Comparison of ENCODE assay signal across 8 cellular contexts in genomic region chr3:23944861-23945652, GRCh38. TPM values are rescaled to one million over a fixed set of nuclear protein-coding genes. Genes with fewer than 3 reads are reported as not detected.
DNase-seq lines count a peak whose midpoint lies in the region; ATAC-seq and TF ChIP-seq lines count a peak whose summit lies in the region.

Gene NR1D2, plus strand, starts transcription at chr3:23945286. Its CDS starts 293 bp downstream, at chr3:23945579.

- CTCF ChIA-PET in CD4-positive, alpha-beta memory T cell (lab: Charles Lee; ENCODE audit: partially characterized antibody) = interaction anchor here (1.1 kb wide), 1 partner anchor 28 kb away, joined by 9 read pairs; the partner anchor contains the start of genes NKIRAS1 and RPL15

- H3K9me3 ChIP-seq in CD4-positive, alpha-beta memory T cell (ENCODE audit: control insufficient read depth in 1 of 2, low read length in 2 of 2) = no peaks in the 10 kb centered on the region
- H3K9me3 ChIP-seq in mucosa of descending colon = no peaks in the 10 kb centered on the region

- peak within 1 kb of the TSS; percentile 83 to 86 for H3K4me3 ChIP-seq in CD4-positive, alpha-beta memory T cell (ENCODE audit: low read length in 2 of 2)
- peak within 1 kb of the TSS; percentile 64 for H3K4me3 ChIP-seq in epithelial cell of esophagus (ENCODE audit: low read length)
- peak within 1 kb of the TSS; percentile 54 for H3K4me3 ChIP-seq in mucosa of descending colon

- H3K27ac Mint-ChIP-seq in CD4-positive, alpha-beta memory T cell = peak within 1 kb of the TSS; percentile 95 to 96 (median 96)

- H3K4me1 ChIP-seq in CD4-positive, alpha-beta memory T cell (ENCODE audit: insufficient read depth, low read length) = peaks cover 45% of the 10 kb centered on the region
- H3K4me1 ChIP-seq in mucosa of descending colon (ENCODE audit: low read depth) = peaks cover 18% of the 10 kb centered on the region

- H3K4me3 Mint-ChIP-seq in CD4-positive, alpha-beta memory T cell = peak within 1 kb of the TSS; percentile 85 to 95 (median 89)

- H3K27ac ChIP-seq in CD4-positive, alpha-beta memory T cell (ENCODE audit: low read depth, low read length) = peak within 1 kb of the TSS; percentile 94

- ATAC-seq in GM19328 (IDR thresholded peaks at IDR 0.05; ENCODE audit: unreplicated experiment) (peak; percentile 56), HG03457 (IDR thresholded peaks at IDR 0.05; ENCODE audit: unreplicated experiment) (peak; percentile 44), mucosa of descending colon (peak; percentile 70)

- POLR2A ChIA-PET in CD4-positive, alpha-beta memory T cell (lab: Charles Lee; ENCODE audit: partially characterized antibody) = interaction anchor here (8.8 kb wide), 1 partner anchor 27 kb away, joined by 142 read pairs; the partner anchor contains the start of genes NKIRAS1 and RPL15

- intact Hi-C loops in CD4-positive, alpha-beta memory T cell (cut with micrococcal nuclease) = loop anchor here (1.0 to 2.0 kb wide), 5 partner anchors 28 to 1838 kb away; partner anchors contain the start of genes NGLY1, RPL15 and TOP2B
- intact Hi-C loops in mucosa of descending colon (cut with DNase I, micrococcal nuclease) = no loop called here

- H3K27me3 Mint-ChIP-seq in CD4-positive, alpha-beta memory T cell = no peaks in the 10 kb centered on the region

- peaks cover 15 to 19% of the 10 kb centered on the region in 2 donors for H3K36me3 Mint-ChIP-seq in CD4-positive, alpha-beta memory T cell

- no peaks in the 10 kb centered on the region for H3K36me3 ChIP-seq in CD4-positive, alpha-beta memory T cell (ENCODE audit: insufficient read depth, low read length)
- H3K36me3 ChIP-seq in mucosa of descending colon (ENCODE audit: low read depth) = peaks cover 4% of the 10 kb centered on the region

- peak; percentile 78 to 82 (median 81) for DNase-seq in CD4-positive, alpha-beta memory T cell
- peak; percentile 60 for DNase-seq in NOMO-1 treated with dmso at 0.1 percent for 144 hours (lab: John Stamatoyannopoulos, UW; ENCODE audit: unreplicated experiment)
- peak; percentile 66 for DNase-seq in activated T-cell treated with anti-CD3 and anti-CD28 coated beads for 24 hours (ENCODE audit: low read depth)
- DNase-seq in epithelial cell of esophagus (ENCODE audit: low read depth) = peak; percentile 89
- DNase-seq in mucosa of descending colon = peak; percentile 87 to 91 (median 90)
- DNase-seq in stimulated activated CD8-positive, alpha-beta memory T cell treated with anti-CD3 and anti-CD28 coated beads, Interleukin-4, amount 100 ng/mL, for 1 hour (ENCODE audit: low read depth in 2 of 2, low spot score in 1 of 2) = peak; percentile 49 to 62

- H3K9me3 Mint-ChIP-seq in CD4-positive, alpha-beta memory T cell = no peaks in the 10 kb centered on the region

- H3K27me3 ChIP-seq in CD4-positive, alpha-beta memory T cell (ENCODE audit: insufficient read depth, low read length) = no peaks in the 10 kb centered on the region

- TF ChIP-seq CTCF in epithelial cell of esophagus (IDR thresholded peaks at IDR 0.05; ENCODE audit: insufficient read depth, low read depth, low read length, missing control alignments) (no peak), mucosa of descending colon (IDR thresholded peaks at IDR 0.05) (no peak)

- peaks cover 30 to 50% (median 37%) of the 10 kb centered on the region in 4 donors for H3K4me1 Mint-ChIP-seq in CD4-positive, alpha-beta memory T cell

RNA-seq across cellular contexts. Expression of gene NR1D2, which starts in this region (rescaled TPM):
- total RNA-seq in CD4-positive, alpha-beta memory T cell = 10 to 100 TPM; 62.2 to 68.1 TPM
- 10 to 100 TPM; 28.1 to 70.5 TPM for polyA plus RNA-seq in CD4-positive, alpha-beta memory T cell
- 10 to 100 TPM; 16.5 to 37.8 (median 28.5) TPM for total RNA-seq in mucosa of descending colon

Comparison
In these comparisons a context has a peak if more than half of its experiments do, and no peak if none do; other contexts are left out.
1. Peak in every context shown above with its lines: DNase-seq, ATAC-seq, H3K4me3 ChIP-seq and H3K27ac ChIP-seq.